ENCODE assay signal across 14 cellular contexts in the genomic region with DNA sequence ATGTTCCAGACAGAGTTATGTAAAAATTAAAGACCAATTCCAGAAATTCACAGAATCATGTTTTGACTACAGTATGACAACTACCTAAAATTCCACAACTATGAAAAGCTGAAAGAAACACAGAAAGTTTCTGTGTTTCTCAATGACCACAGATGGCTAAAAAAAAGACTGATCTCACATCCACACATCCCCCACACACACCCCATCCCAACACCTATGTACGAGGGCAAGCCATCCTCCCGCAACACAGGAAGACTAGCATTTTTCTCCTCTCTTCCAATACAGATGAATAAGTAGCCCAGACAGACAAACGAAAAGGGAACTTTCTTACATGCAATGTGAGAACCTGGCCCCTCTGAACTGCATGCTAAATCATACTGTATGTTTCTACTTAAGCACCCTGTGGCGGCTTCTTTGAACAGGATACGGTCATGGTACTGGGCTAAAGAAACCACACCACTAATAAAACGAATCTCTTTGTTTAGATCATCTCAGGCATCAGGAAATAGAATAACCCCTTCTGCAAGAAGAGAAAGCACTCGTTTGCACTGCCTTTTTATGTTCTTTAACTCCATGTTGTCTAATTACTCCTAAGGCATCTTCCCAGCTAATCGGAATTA.
DNase-seq lines count a peak whose midpoint lies in the region; ATAC-seq and TF ChIP-seq lines count a peak whose summit lies in the region.
"Had no signal": no experiment of that assay in that cellular context is flagged by ENCODE, and none has a peak within 500 bp of the region (broad histone marks: within the 10 kb centered on the region; RNA-seq: fewer than 3 reads in every experiment).

No MANE protein-coding gene starts in this region.

- no peaks in the 10 kb centered on the region for H3K9me2 ChIP-seq in PC-3 (replicated peaks; ENCODE audit: low read length)

- DNase-seq in fibroblast of peridontal ligament (ENCODE audit: extremely low read depth) (peak; percentile 7), D341Med (ENCODE audit: low spot score) (no peak), PC-3 (no peak), left lung (no peak), mesenteric fat pad (ENCODE audit: low spot score) (no peak)
- DNase-seq: activated naive CD4-positive, alpha-beta T cell treated with anti-CD3 and anti-CD28 coated beads for 36 hours; COR-L47; mucosa of descending colon; NCI-H1105; Peyer's patch had no signal

- POLR2A ChIA-PET in PC-3 (lab: Charles Lee; ENCODE audit: unreplicated experiment), result no interaction called here

- no peak overlapping the region for H3K4me2 ChIP-seq in PC-3 (ENCODE audit: low read length)

- CTCF ChIA-PET in PC-3 (lab: Charles Lee), result no interaction called here

- H3K27ac ChIP-seq in PC-3 (ENCODE audit: low read length), result no peak overlapping the region
- H3K27ac ChIP-seq in left lung, result no peak overlapping the region
- H3K27ac ChIP-seq: VCaP had no signal

- no peak overlapping the region for H2AFZ ChIP-seq in PC-3 (ENCODE audit: low read length)

- no peaks in the 10 kb centered on the region for H3F3A ChIP-seq in PC-3 (ENCODE audit: low read length, unreplicated experiment)

- TF ChIP-seq CTCF in PC-3 (conservative IDR thresholded peaks at IDR 0.05; ENCODE audit: low read depth, low read length) (no peak), left lung (IDR thresholded peaks at IDR 0.05) (no peak)

- H3K4me1 ChIP-seq in PC-3 (ENCODE audit: insufficient read depth, low read length) (peaks cover 25% of the 10 kb centered on the region), left lung (peaks cover 0 to 15% of the 10 kb centered on the region in 2 donors)

- H3K36me3 ChIP-seq in PC-3 (ENCODE audit: low read depth, low read length), result no peaks in the 10 kb centered on the region
- no peaks in the 10 kb centered on the region for H3K36me3 ChIP-seq in left lung
- H3K36me3 ChIP-seq: Peyer's patch had no signal

- H4K20me1 ChIP-seq in PC-3 (ENCODE audit: low read length), result peaks cover 9% of the 10 kb centered on the region; the same call in 1 of the 2 replicates

- BruUV-seq in PC-3 (replicated peaks; lab: Mats Ljungman, UMichigan), result no TSS peak

- intact Hi-C loops in PC-3 (cut with micrococcal nuclease), result no loop called here
- intact Hi-C loops in left lung (cut with DNase I), result no loop called here

- peaks cover 52% of the 10 kb centered on the region for H3K79me2 ChIP-seq in PC-3 (ENCODE audit: low read length)

- no peaks in the 10 kb centered on the region for H3K9me3 ChIP-seq in PC-3 (ENCODE audit: low read length)
- no peaks in the 10 kb centered on the region for H3K9me3 ChIP-seq in left lung
- H3K9me3 ChIP-seq: mucosa of descending colon, Peyer's patch had no signal

- no peak overlapping the region for H3K9ac ChIP-seq in PC-3 (ENCODE audit: low read length)

- no peak overlapping the region for H3K4me3 ChIP-seq in PC-3 (ENCODE audit: low read length)
- H3K4me3 ChIP-seq in left lung, result no peak overlapping the region
- H3K4me3 ChIP-seq: mucosa of descending colon, Peyer's patch had no signal

- H3K27me3 ChIP-seq in PC-3 (ENCODE audit: low read length) (no peaks in the 10 kb centered on the region), left lung (no peaks in the 10 kb centered on the region)
- H3K27me3 ChIP-seq: Peyer's patch had no signal

- peak; percentile 65 for ATAC-seq in GM18502 (IDR thresholded peaks at IDR 0.05; ENCODE audit: poor library complexity, unreplicated experiment)
- ATAC-seq in GM19452 (IDR thresholded peaks at IDR 0.05; ENCODE audit: unreplicated experiment), result peak; percentile 64
- peak; percentile 74 for ATAC-seq in HG03135 (IDR thresholded peaks at IDR 0.05; ENCODE audit: unreplicated experiment)
- ATAC-seq in PC-3, result no peak
- no peak for ATAC-seq in left lung
- ATAC-seq: mucosa of descending colon had no signal

Comparison
In these comparisons a context has a peak if more than half of its experiments do, and no peak if none do; other contexts are left out.
1. ATAC-seq: peak in GM18502 (single experiment), GM19452 (single experiment) and HG03135 (single experiment); none in PC-3 (single experiment) and left lung (single experiment).